In the genomic region with DNA sequence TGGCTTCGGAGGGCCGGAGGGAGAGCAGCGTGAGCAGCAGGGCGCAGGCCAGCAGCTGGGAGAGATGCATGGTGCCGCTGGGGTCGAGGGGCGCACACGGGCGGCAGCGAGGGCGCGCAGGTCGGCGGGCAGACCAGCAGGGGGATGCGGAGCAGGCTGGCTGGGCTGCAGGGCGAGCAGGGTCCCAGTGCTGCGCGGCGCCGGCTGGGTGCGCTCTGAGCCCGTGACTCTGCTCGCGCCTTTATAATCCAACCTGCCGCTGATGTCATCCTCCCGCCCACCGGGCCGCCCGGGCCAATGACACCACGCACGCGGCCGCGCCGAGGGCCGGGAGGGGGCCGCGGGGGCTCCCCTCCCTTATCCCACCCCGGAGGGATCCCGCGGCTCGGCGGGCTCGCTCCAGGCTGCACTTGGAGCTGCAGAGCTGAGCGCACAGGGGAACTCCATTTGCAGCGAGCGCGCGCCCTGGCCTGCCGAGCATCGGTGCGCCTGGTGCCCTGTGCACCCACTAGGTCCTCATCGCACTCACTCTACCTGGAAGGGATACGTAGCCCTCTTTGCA, we compare ENCODE assay signal across 9 cellular contexts. TPM values are rescaled to one million over a fixed set of nuclear protein-coding genes. Genes with fewer than 3 reads are reported as not detected.
DNase-seq lines count a peak whose midpoint lies in the region; ATAC-seq and TF ChIP-seq lines count a peak whose summit lies in the region.
"Had no signal": no experiment of that assay in that cellular context is flagged by ENCODE, and none has a peak within 500 bp of the region (broad histone marks: within the 10 kb centered on the region; RNA-seq: fewer than 3 reads in every experiment).

A gene with protein sequence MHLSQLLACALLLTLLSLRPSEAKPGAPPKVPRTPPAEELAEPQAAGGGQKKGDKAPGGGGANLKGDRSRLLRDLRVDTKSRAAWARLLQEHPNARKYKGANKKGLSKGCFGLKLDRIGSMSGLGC (minus strand): TSS at position 217 of the 562 bp plus-strand sequence. CDS start 147 bp downstream, at position 70.

- H3K9me3 ChIP-seq in esophagus (ENCODE audit: control insufficient read depth in 2 of 2, insufficient read depth in 1 of 2, low read depth in 1 of 2, low read length in 1 of 2) = no peaks in the 10 kb centered on the region

- ATAC-seq in HG03108 (IDR thresholded peaks at IDR 0.05; ENCODE audit: unreplicated experiment) = peak; percentile 55

- H3K4me1 ChIP-seq in esophagus (ENCODE audit: control insufficient read depth in 2 of 2, insufficient read depth in 2 of 2, low read length in 1 of 2) = peaks cover 5 to 14% of the 10 kb centered on the region in 2 donors

- TF ChIP-seq CTCF in GM06990 (IDR thresholded peaks at IDR 0.05; ENCODE audit: insufficient read depth, low read length, poor library complexity, severe bottlenecking) = peak; percentile 39

- peak; percentile 79 for DNase-seq in GM06990 (ENCODE audit: extremely low read depth, insufficient read length)
- DNase-seq in NCI-H526 (lab: John Stamatoyannopoulos, UW) = peak; percentile 48 to 86
- peak; percentile 33 to 34 for DNase-seq in activated CD8-positive, alpha-beta memory T cell treated with anti-CD3 and anti-CD28 coated beads for 4 hours (ENCODE audit: low read depth in 2 of 2)
- peak; percentile 59 for DNase-seq in myocyte (ENCODE audit: low read depth)
- DNase-seq in stimulated activated naive CD4-positive, alpha-beta T cell treated with Interleukin-2 at 50 U/mL for 16 hours (lab: John Stamatoyannopoulos, UW) = peak; percentile 46
- DNase-seq in ureter (ENCODE audit: low spot score) = no peak

- no peak within 1 kb of the TSS for H3K27ac ChIP-seq in esophagus (ENCODE audit: low read depth in 2 of 2, low read length in 1 of 2)

- no peaks in the 10 kb centered on the region for H3K36me3 ChIP-seq in GM06990 (ENCODE audit: control insufficient read depth, insufficient read depth, low read length)
- no peaks in the 10 kb centered on the region for H3K36me3 ChIP-seq in esophagus (ENCODE audit: control insufficient read depth in 2 of 2, insufficient read depth in 2 of 2, low read length in 1 of 2)

- H3K27me3 ChIP-seq in GM06990 (replicated peaks; ENCODE audit: control insufficient read depth, insufficient read depth, low read length) (no peaks in the 10 kb centered on the region; the same call in none of the 2 replicates), esophagus (ENCODE audit: control insufficient read depth in 1 of 2, insufficient read depth in 2 of 2, low read length in 2 of 2) (peaks cover 0 to 11% of the 10 kb centered on the region in 2 donors)

- peak within 1 kb of the TSS; percentile 55 for H3K4me3 ChIP-seq in GM06990 (replicated peaks; ENCODE audit: low read depth, low read length)
- peak within 1 kb of the TSS; percentile 53 to 58 for H3K4me3 ChIP-seq in esophagus (ENCODE audit: low read depth in 1 of 2, low read length in 2 of 2)

- 1% methylated on average over 39 to 54 of the region's 54 CpGs for WGBS in esophagus, 2 donors

RNA-seq across cellular contexts. Expression of the gene that starts here (rescaled TPM):
- polyA plus RNA-seq in esophagus = 1 to 10 TPM; 2.2 TPM
- total RNA-seq in myocyte = 0.27 TPM in 1 of 2 replicates, not detected in the other
- polyA plus RNA-seq in myocyte (2012) = not detected
- total RNA-seq in ureter = 0.36 TPM
- total RNA-seq: pulmonary artery endothelial cell had no signal

Comparison
In these comparisons a context has a peak if more than half of its experiments do, and no peak if none do; other contexts are left out.
1. Peak in DNase-seq in myocyte; RNA of the gene not detected or under 1 TPM.